In the genomic region with DNA sequence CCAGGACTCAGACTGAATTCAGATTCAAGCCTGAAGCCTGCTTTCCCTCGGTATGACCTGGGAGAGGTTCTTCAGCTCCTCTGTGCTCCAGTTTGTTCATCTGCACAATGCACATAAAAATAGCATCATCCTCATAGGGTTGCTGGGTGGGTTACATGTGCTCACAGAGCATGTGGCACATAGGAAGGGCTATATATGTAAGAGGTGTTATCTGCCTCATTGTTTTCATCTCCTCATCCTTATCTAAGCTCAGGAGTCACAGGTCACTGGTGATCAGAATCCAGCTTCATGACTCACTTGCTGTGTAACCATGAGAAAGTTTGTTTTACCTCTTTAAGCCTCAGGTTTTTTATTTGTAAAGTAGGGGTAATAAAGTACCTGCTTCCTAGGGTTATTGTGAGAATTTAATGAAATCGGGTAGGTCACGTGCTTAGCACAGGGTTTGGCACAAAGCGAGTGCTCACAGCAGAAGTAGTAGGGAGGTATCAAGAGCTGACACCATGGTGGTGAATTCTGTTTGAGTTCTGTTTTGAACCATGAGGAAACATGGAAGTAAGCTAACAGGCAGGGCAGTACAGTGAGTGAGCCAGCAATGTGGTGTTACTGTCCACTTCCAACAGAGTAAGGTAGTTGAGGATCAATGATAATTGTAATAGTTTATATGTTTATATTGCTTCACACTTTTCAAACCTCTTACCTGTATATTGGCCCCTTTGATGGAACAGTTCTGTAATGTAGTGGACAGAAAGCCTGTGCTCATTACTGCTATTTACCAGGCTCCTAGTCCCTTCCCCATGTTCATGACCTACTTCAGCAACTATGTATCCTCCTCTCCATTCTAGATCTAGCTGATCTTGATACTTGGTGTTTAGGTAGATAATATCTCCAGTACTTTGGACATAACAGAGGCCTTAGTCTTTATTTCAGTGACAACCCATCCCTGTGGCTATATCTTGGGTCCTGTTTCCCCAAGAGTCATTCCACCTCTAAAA, we compare ENCODE assay signal across 16 cellular contexts.
DNase-seq lines count a peak whose midpoint lies in the region; ATAC-seq, FAIRE-seq and TF ChIP-seq lines count a peak whose summit lies in the region.
"Had no signal": no experiment of that assay in that cellular context is flagged by ENCODE, and none has a peak within 500 bp of the region (broad histone marks: within the 10 kb centered on the region; RNA-seq: fewer than 3 reads in every experiment).

No MANE protein-coding gene starts in this region.

- DNase-seq in ACHN = peak; percentile 27
- peak; percentile 15 for DNase-seq in HT1080 (ENCODE audit: low read depth)
- DNase-seq in bronchial epithelial cell (ENCODE audit: low read depth) = peak; percentile 82
- peak; percentile 49 for DNase-seq in kidney glomerular epithelial cell (lab: John Stamatoyannopoulos, UW)
- DNase-seq in left lobe of liver (ENCODE audit: low spot score) = no peak
- no peak for DNase-seq in H9
- DNase-seq: amniotic stem cell, NCI-H510A treated with DMSO at 0.1 percent for 48 hours, testis had no signal

- H4K91ac ChIP-seq in H9 (ENCODE audit: insufficient read length, low read depth, low read length) = no peak overlapping the region

- no peaks in the 10 kb centered on the region for H3K27me3 Mint-ChIP-seq in H9 (ENCODE audit: low read depth)
- H3K27me3 Mint-ChIP-seq: dendritic cell treated with granulocyte-macrophage colony-stimulating factor and Interleukin-4, amounts not matched to agents 40 ng/mL and 50 ng/mL, for 4 days; IgD-negative memory B cell had no signal

- no peaks in the 10 kb centered on the region for H3K9me3 ChIP-seq in H9 (ENCODE audit: control insufficient read depth, low read depth, low read length)
- H3K9me3 ChIP-seq: Peyer's patch, testis had no signal

- TF ChIP-seq CTCF in bronchial epithelial cell (IDR thresholded peaks at IDR 0.05; ENCODE audit: insufficient read depth, low read length, severe bottlenecking) (no peak), H9 (conservative IDR thresholded peaks at IDR 0.05) (no peak)

- H2BK15ac ChIP-seq in H9 (ENCODE audit: low read depth, low read length) = no peak overlapping the region

- H3K23me2 ChIP-seq in H9 (ENCODE audit: insufficient read length, low read depth, low read length, poor library complexity, severe bottlenecking) = no peaks in the 10 kb centered on the region

- no peak overlapping the region for H3K4me2 ChIP-seq in H9 (ENCODE audit: insufficient read depth, insufficient read length, low read length)

- no peak overlapping the region for H2AK5ac ChIP-seq in H9 (ENCODE audit: insufficient read length, low read length)

- no peak overlapping the region for H3K4me3 ChIP-seq in bronchial epithelial cell (ENCODE audit: low read depth, low read length)
- H3K4me3 ChIP-seq: Peyer's patch, testis had no signal

- no peak overlapping the region for H2BK5ac ChIP-seq in H9 (ENCODE audit: insufficient read length, low read length)

- H2BK120ac ChIP-seq in H9 (ENCODE audit: low read depth, low read length, poor library complexity, severe bottlenecking) = no peak overlapping the region

- H3K4me1 ChIP-seq in H9 (ENCODE audit: insufficient read depth, low read length) = no peaks in the 10 kb centered on the region; the same call in 1 of the 2 replicates
- H3K4me1 ChIP-seq: parathyroid adenoma, Peyer's patch, testis had no signal

- no peak overlapping the region for H2AFZ ChIP-seq in H9 (ENCODE audit: low read length)
- H2AFZ ChIP-seq: parathyroid adenoma had no signal

- H4K8ac ChIP-seq in H9 (replicated peaks; ENCODE audit: insufficient read length, low read depth, low read length) = no peak overlapping the region

- H3K79me1 ChIP-seq in H9 (ENCODE audit: insufficient read depth, low read depth, low read length, poor library complexity, severe bottlenecking) = no peaks in the 10 kb centered on the region

- H3K36me3 ChIP-seq in bronchial epithelial cell (ENCODE audit: control insufficient read depth, insufficient read depth, low read length) = no peaks in the 10 kb centered on the region
- H3K36me3 ChIP-seq: Peyer's patch had no signal

- no peaks in the 10 kb centered on the region for H3K4me1 Mint-ChIP-seq in H9

- H3K27ac ChIP-seq in H9 (ENCODE audit: insufficient read length, low read depth, low read length) = no peak overlapping the region
- H3K27ac ChIP-seq: parathyroid adenoma, testis had no signal

- H2BK20ac ChIP-seq in H9 (ENCODE audit: low read depth, low read length, poor library complexity, severe bottlenecking) = no peak overlapping the region

- H3K27me3 ChIP-seq in bronchial epithelial cell (ENCODE audit: control insufficient read depth, insufficient read depth, low read length) (no peaks in the 10 kb centered on the region), H9 (ENCODE audit: insufficient read depth, low read length) (no peaks in the 10 kb centered on the region)
- H3K27me3 ChIP-seq: Peyer's patch, testis had no signal

- H3K9me3 Mint-ChIP-seq in H9 = no peaks in the 10 kb centered on the region
- H3K9me3 Mint-ChIP-seq: dendritic cell treated with granulocyte-macrophage colony-stimulating factor and Interleukin-4, amounts not matched to agents 40 ng/mL and 50 ng/mL, for 4 days; IgD-negative memory B cell; T-helper 2 cell treated with Interferon-gamma antibody and Interleukin-4, amounts not matched to agents 5 μg/mL and 100 μg/mL, for 36 hours had no signal

- no peak overlapping the region for H3K18ac ChIP-seq in H9 (ENCODE audit: insufficient read length, low read depth, low read length)

- no peak overlapping the region for H4K5ac ChIP-seq in H9 (ENCODE audit: insufficient read length, low read depth, low read length)

- no peak overlapping the region for H3K27ac Mint-ChIP-seq in H9
- H3K27ac Mint-ChIP-seq: dendritic cell treated with granulocyte-macrophage colony-stimulating factor and Interleukin-4, amounts not matched to agents 40 ng/mL and 50 ng/mL, for 4 days; IgD-negative memory B cell; T-helper 2 cell treated with Interferon-gamma antibody and Interleukin-4, amounts not matched to agents 5 μg/mL and 100 μg/mL, for 36 hours had no signal

- no peak overlapping the region for H3K4ac ChIP-seq in H9 (ENCODE audit: low read depth, low read length)

- ATAC-seq in left lobe of liver (no peak), GM21360 (IDR thresholded peaks at IDR 0.05; ENCODE audit: unreplicated experiment) (no peak), HG02623 (IDR thresholded peaks at IDR 0.05; ENCODE audit: unreplicated experiment) (no peak)

- no peaks in the 10 kb centered on the region for H3K36me3 Mint-ChIP-seq in H9 (ENCODE audit: insufficient read depth in 1 of 3, low read depth in 3 of 3)

- FAIRE-seq in bronchial epithelial cell (lab: Jason Lieb, UNC) = no peak

- in situ Hi-C loops in ACHN (cut with HindIII; ENCODE audit: low pct_ligation_motif_present, low pct_unique_long_range_greater_than_20kb, low sequenced_read_pairs) = no loop called here

- no peak overlapping the region for H3T11ph ChIP-seq in H9 (ENCODE audit: low read length)

- no peak overlapping the region for H3K4me3 Mint-ChIP-seq in H9
- H3K4me3 Mint-ChIP-seq: dendritic cell treated with granulocyte-macrophage colony-stimulating factor and Interleukin-4, amounts not matched to agents 40 ng/mL and 50 ng/mL, for 4 days; IgD-negative memory B cell; T-helper 2 cell treated with Interferon-gamma antibody and Interleukin-4, amounts not matched to agents 5 μg/mL and 100 μg/mL, for 36 hours had no signal

- H3K23ac ChIP-seq in H9 (ENCODE audit: insufficient read length, low read depth, low read length) = no peak overlapping the region

- H3K14ac ChIP-seq in H9 (ENCODE audit: insufficient read depth, low read length) = no peak overlapping the region

- WGBS in H9 (ENCODE audit: extremely low coverage, insufficient read length, low lambda C conversion rate) = no CpG with 5 or more reads among the region's 4 CpGs

- no peaks in the 10 kb centered on the region for H3K79me2 ChIP-seq in H9 (ENCODE audit: insufficient read depth, low read length)
- H3K79me2 ChIP-seq: parathyroid adenoma had no signal

- no peaks in the 10 kb centered on the region for H4K20me1 ChIP-seq in H9 (ENCODE audit: control insufficient read depth, insufficient read depth, insufficient read length)

- H2BK12ac ChIP-seq in H9 (ENCODE audit: insufficient read length, low read depth, low read length) = no peak overlapping the region

- no peak overlapping the region for H3K56ac ChIP-seq in H9 (ENCODE audit: insufficient read length, low read depth, low read length)

- H3K9ac ChIP-seq in H9 (ENCODE audit: extremely low read depth, insufficient read length, low read length) = no peak overlapping the region
- H3K9ac ChIP-seq: parathyroid adenoma had no signal

Comparison
In these comparisons a context has a peak if more than half of its experiments do, and no peak if none do; other contexts are left out.
1. DNase-seq: peak in ACHN (single experiment), HT1080 (single experiment), bronchial epithelial cell (single experiment) and kidney glomerular epithelial cell (single experiment); none in left lobe of liver (single experiment) and H9 (single experiment).